ENCODE assay signal across 1 cellular context in the genomic region with DNA sequence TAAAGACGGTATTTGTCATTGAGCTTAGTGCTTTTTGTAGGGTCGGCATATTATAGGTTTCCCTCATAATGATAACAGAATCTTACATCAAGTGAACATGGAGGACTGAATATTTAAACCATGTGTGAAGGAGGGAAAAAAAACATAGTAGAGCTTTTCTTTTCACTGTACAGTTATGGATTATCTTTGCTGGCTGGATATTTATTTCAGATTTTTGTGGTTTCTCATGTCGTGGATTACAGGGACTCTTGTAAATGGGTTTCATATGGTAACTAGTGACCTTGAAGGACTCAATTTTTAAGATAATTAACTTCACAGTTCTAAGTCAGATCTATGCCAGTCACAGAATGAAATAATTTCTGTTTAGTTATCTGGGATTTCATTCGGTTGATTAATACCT.
TF ChIP-seq lines count a peak whose summit lies in the region.

No MANE protein-coding gene starts in this region.

TF ChIP-seq in SK-N-SH, 30 proteins besides CTCF, POLR2A, EP300 and RAD21 (continued from another document):
- TF ChIP-seq, protein P1, sequence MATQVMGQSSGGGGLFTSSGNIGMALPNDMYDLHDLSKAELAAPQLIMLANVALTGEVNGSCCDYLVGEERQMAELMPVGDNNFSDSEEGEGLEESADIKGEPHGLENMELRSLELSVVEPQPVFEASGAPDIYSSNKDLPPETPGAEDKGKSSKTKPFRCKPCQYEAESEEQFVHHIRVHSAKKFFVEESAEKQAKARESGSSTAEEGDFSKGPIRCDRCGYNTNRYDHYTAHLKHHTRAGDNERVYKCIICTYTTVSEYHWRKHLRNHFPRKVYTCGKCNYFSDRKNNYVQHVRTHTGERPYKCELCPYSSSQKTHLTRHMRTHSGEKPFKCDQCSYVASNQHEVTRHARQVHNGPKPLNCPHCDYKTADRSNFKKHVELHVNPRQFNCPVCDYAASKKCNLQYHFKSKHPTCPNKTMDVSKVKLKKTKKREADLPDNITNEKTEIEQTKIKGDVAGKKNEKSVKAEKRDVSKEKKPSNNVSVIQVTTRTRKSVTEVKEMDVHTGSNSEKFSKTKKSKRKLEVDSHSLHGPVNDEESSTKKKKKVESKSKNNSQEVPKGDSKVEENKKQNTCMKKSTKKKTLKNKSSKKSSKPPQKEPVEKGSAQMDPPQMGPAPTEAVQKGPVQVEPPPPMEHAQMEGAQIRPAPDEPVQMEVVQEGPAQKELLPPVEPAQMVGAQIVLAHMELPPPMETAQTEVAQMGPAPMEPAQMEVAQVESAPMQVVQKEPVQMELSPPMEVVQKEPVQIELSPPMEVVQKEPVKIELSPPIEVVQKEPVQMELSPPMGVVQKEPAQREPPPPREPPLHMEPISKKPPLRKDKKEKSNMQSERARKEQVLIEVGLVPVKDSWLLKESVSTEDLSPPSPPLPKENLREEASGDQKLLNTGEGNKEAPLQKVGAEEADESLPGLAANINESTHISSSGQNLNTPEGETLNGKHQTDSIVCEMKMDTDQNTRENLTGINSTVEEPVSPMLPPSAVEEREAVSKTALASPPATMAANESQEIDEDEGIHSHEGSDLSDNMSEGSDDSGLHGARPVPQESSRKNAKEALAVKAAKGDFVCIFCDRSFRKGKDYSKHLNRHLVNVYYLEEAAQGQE (IDR thresholded peaks at IDR 0.05; ENCODE audit: low read depth, low read length): no peak
- TF ChIP-seq POLR2AphosphoS5 (IDR thresholded peaks at IDR 0.05; ENCODE audit: low read depth, low read length) (no peak), RFX5 (IDR thresholded peaks at IDR 0.05; ENCODE audit: low read length) (no peak), RXRA (IDR thresholded peaks at IDR 0.05; ENCODE audit: borderline replicate concordance, low read depth) (no peak)
- TF ChIP-seq, protein P2, sequence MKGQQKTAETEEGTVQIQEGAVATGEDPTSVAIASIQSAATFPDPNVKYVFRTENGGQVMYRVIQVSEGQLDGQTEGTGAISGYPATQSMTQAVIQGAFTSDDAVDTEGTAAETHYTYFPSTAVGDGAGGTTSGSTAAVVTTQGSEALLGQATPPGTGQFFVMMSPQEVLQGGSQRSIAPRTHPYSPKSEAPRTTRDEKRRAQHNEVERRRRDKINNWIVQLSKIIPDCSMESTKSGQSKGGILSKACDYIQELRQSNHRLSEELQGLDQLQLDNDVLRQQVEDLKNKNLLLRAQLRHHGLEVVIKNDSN (IDR thresholded peaks at IDR 0.05; ENCODE audit: borderline replicate concordance, low read depth): no peak
- TF ChIP-seq, protein P3, sequence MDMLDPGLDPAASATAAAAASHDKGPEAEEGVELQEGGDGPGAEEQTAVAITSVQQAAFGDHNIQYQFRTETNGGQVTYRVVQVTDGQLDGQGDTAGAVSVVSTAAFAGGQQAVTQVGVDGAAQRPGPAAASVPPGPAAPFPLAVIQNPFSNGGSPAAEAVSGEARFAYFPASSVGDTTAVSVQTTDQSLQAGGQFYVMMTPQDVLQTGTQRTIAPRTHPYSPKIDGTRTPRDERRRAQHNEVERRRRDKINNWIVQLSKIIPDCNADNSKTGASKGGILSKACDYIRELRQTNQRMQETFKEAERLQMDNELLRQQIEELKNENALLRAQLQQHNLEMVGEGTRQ (IDR thresholded peaks at IDR 0.05; ENCODE audit: borderline replicate concordance, low read depth, low read length): no peak
